ENCODE assay signal across 22 cellular contexts in genomic region chr16:15141586-15141985, GRCh38. TPM values are rescaled to one million over a fixed set of nuclear protein-coding genes. Genes with fewer than 3 reads are reported as not detected.
DNase-seq lines count a peak whose midpoint lies in the region; ATAC-seq and TF ChIP-seq lines count a peak whose summit lies in the region.
"Had no signal": no experiment of that assay in that cellular context is flagged by ENCODE, and none has a peak within 500 bp of the region (broad histone marks: within the 10 kb centered on the region; RNA-seq: fewer than 3 reads in every experiment).

No MANE protein-coding gene starts in this region.

- H3K4me3 Mint-ChIP-seq in activated CD8-positive, alpha-beta T cell treated with anti-CD3 and anti-CD28 coated beads for 36 hours: no peak overlapping the region

- no peak overlapping the region for H3K27ac Mint-ChIP-seq in activated CD8-positive, alpha-beta T cell treated with anti-CD3 and anti-CD28 coated beads for 36 hours
- H3K27ac Mint-ChIP-seq: CD4-positive, CD25-positive, alpha-beta regulatory T cell had no signal

- no peaks in the 10 kb centered on the region for H3K27me3 ChIP-seq in Peyer's patch
- H3K27me3 ChIP-seq in skeletal muscle tissue (ENCODE audit: control insufficient read depth in 3 of 3, insufficient read depth in 3 of 3, low read length in 3 of 3): no peaks in the 10 kb centered on the region
- H3K27me3 ChIP-seq in testis: no peaks in the 10 kb centered on the region
- H3K27me3 ChIP-seq: colonic mucosa, tibial nerve had no signal

- H3K36me3 ChIP-seq in Peyer's patch: no peaks in the 10 kb centered on the region
- no peaks in the 10 kb centered on the region for H3K36me3 ChIP-seq in skeletal muscle tissue (ENCODE audit: control insufficient read depth in 3 of 3, insufficient read depth in 3 of 3, low read length in 3 of 3)
- H3K36me3 ChIP-seq in testis (ENCODE audit: low read depth, missing control alignments): no peaks in the 10 kb centered on the region
- H3K36me3 ChIP-seq: colonic mucosa, tibial nerve had no signal

- H3K4me3 ChIP-seq in Peyer's patch: no peak overlapping the region
- no peak overlapping the region for H3K4me3 ChIP-seq in skeletal muscle tissue (ENCODE audit: low read length in 3 of 3)
- H3K4me3 ChIP-seq in testis: no peak overlapping the region
- H3K4me3 ChIP-seq: colonic mucosa, smooth muscle cell, tibial nerve had no signal

- DNase-seq in AG08396 (ENCODE audit: low spot score) (peak; percentile 1), Peyer's patch (peak in 2 of 3 donors; percentile 31 to 45), islet precursor cell (peak; percentile 41), GM20000 (ENCODE audit: low spot score) (no peak), SKM-1 treated with dmso at 0.1 percent for 144 hours (lab: John Stamatoyannopoulos, UW; ENCODE audit: unreplicated experiment) (no peak), testis (no peak)
- no peak for DNase-seq in activated CD8-positive, alpha-beta T cell treated with anti-CD3 and anti-CD28 coated beads for 36 hours
- DNase-seq: ACHN; activated naive CD4-positive, alpha-beta T cell; CD4-positive, CD25-positive, alpha-beta regulatory T cell; DMS53; left ventricle myocardium superior; NCI-H1417 treated with DMSO at 0.1 percent for 48 hours; NCI-H2227 treated with DMSO at 0.1 percent for 48 hours; NCI-H82; stimulated activated CD8-positive, alpha-beta memory T cell treated with anti-CD3 and anti-CD28 coated beads, Interleukin-4, amount 100 ng/mL, for 48 hours; T1000 had no signal

- H3K9ac ChIP-seq in skeletal muscle tissue (ENCODE audit: low read depth in 1 of 3, low read length in 3 of 3): peak overlapping the region in 2 of 3 donors; percentile 14 to 66
- H3K9ac ChIP-seq: parathyroid adenoma had no signal

- 87 to 100% methylated on average over 4 to 11 of the region's 15 CpGs for WGBS in testis, 2 donors

- peaks cover 3% of the 10 kb centered on the region for H3K4me1 Mint-ChIP-seq in activated CD8-positive, alpha-beta T cell treated with anti-CD3 and anti-CD28 coated beads for 36 hours (ENCODE audit: low read depth)

- POLR2A ChIA-PET in activated CD8-positive, alpha-beta T cell treated with anti-CD3 and anti-CD28 coated beads for 36 hours (lab: Charles Lee): no interaction called here

- CTCF ChIA-PET in activated CD8-positive, alpha-beta T cell treated with anti-CD3 and anti-CD28 coated beads for 36 hours (lab: Charles Lee): no interaction called here

- TF ChIP-seq CTCF in Peyer's patch (IDR thresholded peaks at IDR 0.05) (no peak), GM20000 (IDR thresholded peaks at IDR 0.05; ENCODE audit: extremely low read depth, missing control alignments) (no peak), testis (IDR thresholded peaks at IDR 0.05) (no peak)
- no peak for TF ChIP-seq CTCF in activated CD8-positive, alpha-beta T cell treated with anti-CD3 and anti-CD28 coated beads for 36 hours (IDR thresholded peaks at IDR 0.05)

- no peaks in the 10 kb centered on the region for H3K27me3 Mint-ChIP-seq in activated CD8-positive, alpha-beta T cell treated with anti-CD3 and anti-CD28 coated beads for 36 hours
- H3K27me3 Mint-ChIP-seq: CD4-positive, CD25-positive, alpha-beta regulatory T cell had no signal

- no peak for ATAC-seq in activated CD8-positive, alpha-beta T cell treated with anti-CD3 and anti-CD28 coated beads for 36 hours
- ATAC-seq: left ventricle myocardium superior had no signal

- H3K4me1 ChIP-seq in Peyer's patch (peaks cover 0 to 25% (median 0%) of the 10 kb centered on the region in 4 donors), skeletal muscle tissue (ENCODE audit: control insufficient read depth in 3 of 3, insufficient read depth in 3 of 3, low read length in 3 of 3) (peaks cover 50 to 65% (median 60%) of the 10 kb centered on the region in 3 donors), testis (peaks cover 28% of the 10 kb centered on the region)
- H3K4me1 ChIP-seq: colonic mucosa, parathyroid adenoma had no signal

- no peaks in the 10 kb centered on the region for H3K36me3 Mint-ChIP-seq in activated CD8-positive, alpha-beta T cell treated with anti-CD3 and anti-CD28 coated beads for 36 hours (ENCODE audit: low read depth)
- H3K36me3 Mint-ChIP-seq: CD4-positive, CD25-positive, alpha-beta regulatory T cell had no signal

- H3K27ac ChIP-seq in Peyer's patch (peak overlapping the region in 1 of 4 donors; percentile 42), skeletal muscle tissue (ENCODE audit: low read depth, low read length) (no peak overlapping the region), testis (no peak overlapping the region)
- H3K27ac ChIP-seq: colonic mucosa, parathyroid adenoma had no signal

- intact Hi-C loops in activated CD8-positive, alpha-beta T cell treated with anti-CD3 and anti-CD28 coated beads for 36 hours (cut with micrococcal nuclease): no loop called here
- intact Hi-C loops in testis (cut with DNase I; ENCODE audit: low total_unique reads): no loop called here

- no peak for TF ChIP-seq POLR2A in Peyer's patch (IDR thresholded peaks at IDR 0.05)
- no peak for TF ChIP-seq POLR2A in testis (IDR thresholded peaks at IDR 0.05)

- H3K9me3 ChIP-seq in Peyer's patch (no peaks in the 10 kb centered on the region), skeletal muscle tissue (ENCODE audit: control insufficient read depth in 3 of 3, low read length in 3 of 3) (no peaks in the 10 kb centered on the region), testis (no peaks in the 10 kb centered on the region)
- H3K9me3 ChIP-seq: colonic mucosa, tibial nerve had no signal

- H3K9me3 Mint-ChIP-seq in activated CD8-positive, alpha-beta T cell treated with anti-CD3 and anti-CD28 coated beads for 36 hours: no peaks in the 10 kb centered on the region
- H3K9me3 Mint-ChIP-seq: CD4-positive, CD25-positive, alpha-beta regulatory T cell had no signal

RNA-seq across cellular contexts. Expression of gene RRN3, which starts 47.5 kb away (rescaled TPM):
- 10 to 100 TPM; 10.9 to 46.2 (median 18.7) TPM for total RNA-seq in Peyer's patch
- total RNA-seq in skeletal muscle tissue: 26.6 TPM
- 10 to 100 TPM; 30.3 to 33.0 TPM for total RNA-seq in activated CD8-positive, alpha-beta T cell treated with anti-CD3 and anti-CD28 coated beads for 36 hours
- 10 to 100 TPM; 44.3 to 50.1 TPM for total RNA-seq in testis
- polyA plus RNA-seq in testis (ENCODE audit: insufficient read depth, low read depth, low replicate concordance): 31.0 TPM

Comparison
In these comparisons a context has a peak if more than half of its experiments do, and no peak if none do; other contexts are left out.
1. DNase-seq: peak in AG08396 (single experiment), Peyer's patch (2 of 3) and islet precursor cell (single experiment); none in GM20000 (single experiment), SKM-1 treated with dmso at 0.1 percent for 144 hours (single experiment), activated CD8-positive, alpha-beta T cell treated with anti-CD3 and anti-CD28 coated beads for 36 hours (single experiment) and testis (single experiment).